ENCODE assay signal across 15 cellular contexts in genomic region chr6:101832371-101832770, GRCh38.
DNase-seq lines count a peak whose midpoint lies in the region; ATAC-seq and TF ChIP-seq lines count a peak whose summit lies in the region.
"Had no signal": no experiment of that assay in that cellular context is flagged by ENCODE, and none has a peak within 500 bp of the region (broad histone marks: within the 10 kb centered on the region; RNA-seq: fewer than 3 reads in every experiment).

No MANE protein-coding gene starts in this region.

- TF ChIP-seq CTCF in right atrium auricular region (IDR thresholded peaks at IDR 0.05) = no peak

- peak; percentile 70 for DNase-seq in Right ventricle myocardium inferior (ENCODE audit: missing footprints)
- no peak for DNase-seq in right atrium auricular region (ENCODE audit: low spot score)
- DNase-seq in NCI-H2171 treated with DMSO at 0.1 percent for 48 hours (lab: John Stamatoyannopoulos, UW) = peak; percentile 63
- peak; percentile 28 for DNase-seq in cerebellum (ENCODE audit: low spot score)
- DNase-seq in pons (ENCODE audit: low spot score) = no peak
- DNase-seq in activated naive CD4-positive, alpha-beta T cell treated with Interleukin-2 at 50 U/mL for 16 hours = no peak
- no peak for DNase-seq in NCI-H1092 treated with DMSO at 0.1 percent for 48 hours (lab: John Stamatoyannopoulos, UW)
- DNase-seq: NCI-H1436, NCI-H2081, NCI-H226, NCI-H748 treated with DMSO at 0.1 percent for 48 hours had no signal

- intact Hi-C loops in Right ventricle myocardium inferior (cut with DNase I) = no loop called here

- H3K4me3 ChIP-seq in right atrium auricular region = no peak overlapping the region
- H3K4me3 ChIP-seq: SK-N-MC had no signal

- no peaks in the 10 kb centered on the region for H3K4me1 ChIP-seq in right atrium auricular region

- no peaks in the 10 kb centered on the region for H3K36me3 ChIP-seq in right atrium auricular region

- no peak overlapping the region for H3K27ac ChIP-seq in right atrium auricular region
- H3K27ac ChIP-seq: C4-2B, HL-60, SK-N-MC had no signal

- no peaks in the 10 kb centered on the region for H3K27me3 ChIP-seq in right atrium auricular region

- peak; percentile 73 for ATAC-seq in Right ventricle myocardium inferior
- ATAC-seq: HCT116 had no signal

- peaks cover 0 to 24% of the 10 kb centered on the region in 2 donors for H3K9me3 ChIP-seq in right atrium auricular region

Comparison
In these comparisons a context has a peak if more than half of its experiments do, and no peak if none do; other contexts are left out.
1. DNase-seq: peak in Right ventricle myocardium inferior (single experiment), NCI-H2171 treated with DMSO at 0.1 percent for 48 hours (single experiment) and cerebellum (single experiment); none in right atrium auricular region (single experiment), pons (single experiment), activated naive CD4-positive, alpha-beta T cell treated with Interleukin-2 at 50 U/mL for 16 hours (single experiment) and NCI-H1092 treated with DMSO at 0.1 percent for 48 hours (single experiment).